2 cellular contexts compared by ENCODE assay signal in the genomic region with DNA sequence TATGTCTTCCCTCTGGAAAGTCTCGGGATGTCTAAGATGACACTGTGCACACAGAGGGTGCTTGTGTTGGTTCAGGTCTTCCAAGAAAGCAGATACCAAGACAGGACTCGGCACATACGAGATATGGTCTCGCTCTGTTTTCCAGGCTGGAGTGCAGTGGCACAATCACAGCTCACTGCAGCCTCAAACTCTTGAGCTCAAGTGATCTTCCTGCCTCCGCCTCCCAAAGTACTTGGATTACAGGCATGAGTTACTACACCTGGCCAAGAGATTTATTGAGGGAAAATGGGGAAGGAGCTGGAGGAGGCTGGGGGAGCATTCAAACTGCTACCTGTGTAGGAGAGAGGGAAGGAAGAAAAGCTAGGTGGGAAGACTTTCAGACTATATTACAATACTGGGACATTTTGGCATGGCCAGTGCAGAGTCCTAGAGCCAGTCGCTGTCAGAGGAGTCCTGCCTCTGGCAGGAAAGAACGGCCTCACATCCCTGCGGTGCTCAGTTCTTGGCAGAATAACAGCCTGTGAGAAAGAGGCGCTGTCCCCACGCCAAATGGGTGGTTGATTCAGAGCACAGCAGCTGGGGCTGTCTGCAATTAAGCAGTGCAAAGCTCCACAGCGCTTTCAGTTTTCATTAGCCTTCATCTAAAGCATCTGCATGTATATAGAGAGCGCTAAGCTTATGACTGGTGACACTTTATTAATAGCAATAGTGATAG.
TF ChIP-seq lines count a peak whose summit lies in the region.

No MANE protein-coding gene starts in this region.

TF ChIP-seq in K562, 482 proteins besides CTCF, POLR2A, EP300 and RAD21:
- TF ChIP-seq HDAC8 (tag; IDR thresholded peaks at IDR 0.05) (no peak), HOXB6 (CRISPR knock-in tag; IDR thresholded peaks at IDR 0.05; ENCODE audit: borderline replicate concordance) (no peak), ZNF165 (CRISPR knock-in tag; IDR thresholded peaks at IDR 0.05; ENCODE audit: borderline replicate concordance) (no peak), STAG1 (CRISPR knock-in tag; IDR thresholded peaks at IDR 0.05; ENCODE audit: borderline replicate concordance) (no peak), HEY1 (CRISPR knock-in tag; IDR thresholded peaks at IDR 0.05; ENCODE audit: borderline replicate concordance) (no peak), ETV6 (IDR thresholded peaks at IDR 0.05; ENCODE audit: borderline replicate concordance in 1 of 2, low read depth in 2 of 2, low read length in 1 of 2) (no peak), ETV6 (CRISPR knock-in tag; IDR thresholded peaks at IDR 0.05; ENCODE audit: borderline replicate concordance) (no peak), PPARD (CRISPR knock-in tag; IDR thresholded peaks at IDR 0.05) (no peak)
- TF ChIP-seq, protein P1, sequence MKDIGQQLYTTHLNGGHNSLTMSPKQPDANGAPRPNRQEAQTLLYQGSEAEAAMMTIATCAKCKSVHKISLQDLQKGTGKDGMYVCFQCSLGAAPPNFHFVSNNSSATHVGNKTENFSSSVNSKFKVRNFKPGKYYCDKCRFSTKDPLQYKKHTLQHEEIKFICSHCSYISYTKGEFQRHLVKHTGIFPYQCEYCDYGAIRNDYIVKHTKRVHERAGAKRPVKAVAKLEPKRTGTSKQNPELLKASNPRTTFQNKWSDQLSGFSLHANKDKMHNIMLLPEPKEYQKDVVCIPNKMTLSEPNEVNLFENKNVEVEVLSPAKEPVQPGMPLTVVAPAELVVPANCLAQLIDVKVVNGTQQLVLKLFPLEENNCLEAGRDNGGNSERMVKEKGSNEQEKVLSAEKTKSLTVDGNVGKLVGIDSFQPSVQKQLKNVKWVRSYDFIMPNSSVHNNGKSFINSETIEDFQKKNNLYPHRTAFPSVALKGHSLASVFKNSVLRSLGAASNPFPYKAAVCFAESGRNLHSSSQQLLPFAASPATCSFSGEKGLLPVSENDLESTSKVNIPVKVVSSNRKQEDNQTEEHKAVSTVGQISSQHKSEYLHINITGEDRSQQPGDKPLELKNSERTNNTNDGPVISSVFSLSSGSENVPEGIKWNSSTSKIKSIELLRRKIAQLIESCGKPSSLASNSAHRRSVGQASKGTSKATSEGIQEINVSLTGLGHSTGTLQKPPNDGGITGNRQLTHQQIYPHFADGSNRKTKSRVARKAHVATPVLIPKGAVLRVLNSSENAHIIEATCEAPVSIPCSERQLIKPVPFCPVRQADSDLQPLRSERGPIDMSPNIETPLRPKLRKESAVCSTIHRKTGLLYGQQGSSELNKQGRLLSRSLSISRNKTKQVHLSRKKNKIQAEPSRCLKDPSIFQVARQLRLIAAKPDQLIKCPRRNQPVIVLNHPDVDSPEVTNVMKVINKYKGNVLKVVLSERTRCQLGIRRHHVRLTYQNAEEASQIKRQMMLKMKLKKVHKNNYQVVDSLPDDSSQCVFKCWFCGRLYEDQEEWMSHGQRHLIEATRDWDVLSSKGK (CRISPR knock-in tag; IDR thresholded peaks at IDR 0.05) = no peak
- TF ChIP-seq, protein P2, sequence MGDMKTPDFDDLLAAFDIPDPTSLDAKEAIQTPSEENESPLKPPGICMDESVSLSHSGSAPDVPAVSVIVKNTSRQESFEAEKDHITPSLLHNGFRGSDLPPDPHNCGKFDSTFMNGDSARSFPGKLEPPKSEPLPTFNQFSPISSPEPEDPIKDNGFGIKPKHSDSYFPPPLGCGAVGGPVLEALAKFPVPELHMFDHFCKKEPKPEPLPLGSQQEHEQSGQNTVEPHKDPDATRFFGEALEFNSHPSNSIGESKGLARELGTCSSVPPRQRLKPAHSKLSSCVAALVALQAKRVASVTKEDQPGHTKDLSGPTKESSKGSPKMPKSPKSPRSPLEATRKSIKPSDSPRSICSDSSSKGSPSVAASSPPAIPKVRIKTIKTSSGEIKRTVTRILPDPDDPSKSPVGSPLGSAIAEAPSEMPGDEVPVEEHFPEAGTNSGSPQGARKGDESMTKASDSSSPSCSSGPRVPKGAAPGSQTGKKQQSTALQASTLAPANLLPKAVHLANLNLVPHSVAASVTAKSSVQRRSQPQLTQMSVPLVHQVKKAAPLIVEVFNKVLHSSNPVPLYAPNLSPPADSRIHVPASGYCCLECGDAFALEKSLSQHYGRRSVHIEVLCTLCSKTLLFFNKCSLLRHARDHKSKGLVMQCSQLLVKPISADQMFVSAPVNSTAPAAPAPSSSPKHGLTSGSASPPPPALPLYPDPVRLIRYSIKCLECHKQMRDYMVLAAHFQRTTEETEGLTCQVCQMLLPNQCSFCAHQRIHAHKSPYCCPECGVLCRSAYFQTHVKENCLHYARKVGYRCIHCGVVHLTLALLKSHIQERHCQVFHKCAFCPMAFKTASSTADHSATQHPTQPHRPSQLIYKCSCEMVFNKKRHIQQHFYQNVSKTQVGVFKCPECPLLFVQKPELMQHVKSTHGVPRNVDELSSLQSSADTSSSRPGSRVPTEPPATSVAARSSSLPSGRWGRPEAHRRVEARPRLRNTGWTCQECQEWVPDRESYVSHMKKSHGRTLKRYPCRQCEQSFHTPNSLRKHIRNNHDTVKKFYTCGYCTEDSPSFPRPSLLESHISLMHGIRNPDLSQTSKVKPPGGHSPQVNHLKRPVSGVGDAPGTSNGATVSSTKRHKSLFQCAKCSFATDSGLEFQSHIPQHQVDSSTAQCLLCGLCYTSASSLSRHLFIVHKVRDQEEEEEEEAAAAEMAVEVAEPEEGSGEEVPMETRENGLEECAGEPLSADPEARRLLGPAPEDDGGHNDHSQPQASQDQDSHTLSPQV (IDR thresholded peaks at IDR 0.05) = no peak
- TF ChIP-seq, protein P3, sequence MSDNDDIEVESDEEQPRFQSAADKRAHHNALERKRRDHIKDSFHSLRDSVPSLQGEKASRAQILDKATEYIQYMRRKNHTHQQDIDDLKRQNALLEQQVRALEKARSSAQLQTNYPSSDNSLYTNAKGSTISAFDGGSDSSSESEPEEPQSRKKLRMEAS (CRISPR knock-in tag; IDR thresholded peaks at IDR 0.05) = no peak
- TF ChIP-seq, protein P4, sequence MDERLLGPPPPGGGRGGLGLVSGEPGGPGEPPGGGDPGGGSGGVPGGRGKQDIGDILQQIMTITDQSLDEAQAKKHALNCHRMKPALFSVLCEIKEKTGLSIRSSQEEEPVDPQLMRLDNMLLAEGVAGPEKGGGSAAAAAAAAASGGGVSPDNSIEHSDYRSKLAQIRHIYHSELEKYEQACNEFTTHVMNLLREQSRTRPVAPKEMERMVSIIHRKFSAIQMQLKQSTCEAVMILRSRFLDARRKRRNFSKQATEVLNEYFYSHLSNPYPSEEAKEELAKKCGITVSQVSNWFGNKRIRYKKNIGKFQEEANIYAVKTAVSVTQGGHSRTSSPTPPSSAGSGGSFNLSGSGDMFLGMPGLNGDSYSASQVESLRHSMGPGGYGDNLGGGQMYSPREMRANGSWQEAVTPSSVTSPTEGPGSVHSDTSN (CRISPR knock-in tag; IDR thresholded peaks at IDR 0.05; ENCODE audit: low read depth) = no peak
- TF ChIP-seq, protein P4 (tag; conservative IDR thresholded peaks at IDR 0.05; ENCODE audit: low read depth) = no peak

TF ChIP-seq in HepG2, 621 proteins besides CTCF, POLR2A, EP300 and RAD21:
- TF ChIP-seq XBP1 (CRISPR knock-in tag; IDR thresholded peaks at IDR 0.05) = no peak
- TF ChIP-seq CHD4 (IDR thresholded peaks at IDR 0.05; ENCODE audit: borderline replicate concordance, low read length) = no peak
- no peak for TF ChIP-seq HIVEP1 (CRISPR knock-in tag; IDR thresholded peaks at IDR 0.05)
- TF ChIP-seq ZNF496 (CRISPR knock-in tag; IDR thresholded peaks at IDR 0.05; ENCODE audit: insufficient replicate concordance) = no peak
- TF ChIP-seq SALL1 (CRISPR knock-in tag; IDR thresholded peaks at IDR 0.05) = no peak
- TF ChIP-seq CREM (IDR thresholded peaks at IDR 0.05) = no peak
- TF ChIP-seq CREM (CRISPR knock-in tag; IDR thresholded peaks at IDR 0.05) = no peak
- TF ChIP-seq ZNF7 (CRISPR knock-in tag; IDR thresholded peaks at IDR 0.05) = no peak
- TF ChIP-seq ADNP (CRISPR knock-in tag; IDR thresholded peaks at IDR 0.05) = no peak
